In the genomic region with DNA sequence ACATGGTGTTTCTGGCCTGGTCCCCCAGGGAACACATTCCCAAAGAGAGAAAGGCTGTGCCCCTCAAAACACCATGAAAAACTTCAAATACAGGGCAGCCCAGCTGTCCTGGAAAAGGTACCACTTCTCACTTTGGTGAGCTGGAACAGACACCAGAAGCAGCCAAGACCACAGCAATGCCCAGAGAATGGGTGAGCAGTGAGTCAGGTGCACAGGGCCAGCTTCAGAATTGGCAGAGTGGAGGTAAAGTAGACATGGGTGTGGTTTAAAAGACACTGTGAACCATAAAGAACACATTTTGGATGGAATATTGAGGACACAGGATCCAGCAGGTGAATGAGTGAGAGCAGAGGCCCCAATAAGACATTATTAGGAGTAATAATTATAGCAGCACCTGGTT, we compare ENCODE assay signal across 14 cellular contexts. TPM values are rescaled to one million over a fixed set of nuclear protein-coding genes. Genes with fewer than 3 reads are reported as not detected.
"Had no signal": no experiment of that assay in that cellular context is flagged by ENCODE, and none has a peak within 500 bp of the region (broad histone marks: within the 10 kb centered on the region; RNA-seq: fewer than 3 reads in every experiment).

No MANE protein-coding gene starts in this region.

- H3K4me3 ChIP-seq: colonic mucosa, sigmoid colon had no signal

- DNase-seq: activated CD4-positive, alpha-beta memory T cell treated with anti-CD3 and anti-CD28 coated beads, Interleukin-2, amount 10 ng/mL, durations not matched to agents 7 days and 5 days; activated gamma-delta T cell treated with Interleukin-2 at 50 U/mL for 16 hours; activated naive CD8-positive, alpha-beta T cell treated with anti-CD3 and anti-CD28 coated beads for 36 hours; activated T-cell treated with anti-CD3 and anti-CD28 coated beads, Interleukin-2, amount 50 U/mL, for 48 hours; aorta; colonic mucosa; effector memory CD4-positive, alpha-beta T cell; immature natural killer cell; mesendoderm; occipital lobe; sigmoid colon; stimulated activated CD4-positive, alpha-beta T cell treated with anti-CD3 and anti-CD28 coated beads, Interleukin-12 subunit alpha, Interleukin-12 subunit beta, amount 100 ng/mL, for 4 hours; stimulated activated naive CD4-positive, alpha-beta T cell treated with Interleukin-2 at 50 U/mL for 16 hours; T-helper 9 cell had no signal

- H3K36me3 ChIP-seq: colonic mucosa, sigmoid colon had no signal

- H3K4me1 ChIP-seq: colonic mucosa had no signal

- H3K27ac ChIP-seq: colonic mucosa had no signal

- H3K27me3 ChIP-seq: colonic mucosa, sigmoid colon had no signal

- H3K9me3 ChIP-seq: colonic mucosa, sigmoid colon had no signal

RNA-seq across cellular contexts. Expression of gene FAM13C, which starts 51.3 kb away (rescaled TPM):
- total RNA-seq: activated CD4-positive, alpha-beta memory T cell treated with anti-CD3 and anti-CD28 coated beads, Interleukin-2, amount 10 ng/mL, durations not matched to agents 7 days and 5 days had no signal
- polyA plus RNA-seq: immature natural killer cell had no signal
